16 cellular contexts compared by ENCODE assay signal in the genomic region with DNA sequence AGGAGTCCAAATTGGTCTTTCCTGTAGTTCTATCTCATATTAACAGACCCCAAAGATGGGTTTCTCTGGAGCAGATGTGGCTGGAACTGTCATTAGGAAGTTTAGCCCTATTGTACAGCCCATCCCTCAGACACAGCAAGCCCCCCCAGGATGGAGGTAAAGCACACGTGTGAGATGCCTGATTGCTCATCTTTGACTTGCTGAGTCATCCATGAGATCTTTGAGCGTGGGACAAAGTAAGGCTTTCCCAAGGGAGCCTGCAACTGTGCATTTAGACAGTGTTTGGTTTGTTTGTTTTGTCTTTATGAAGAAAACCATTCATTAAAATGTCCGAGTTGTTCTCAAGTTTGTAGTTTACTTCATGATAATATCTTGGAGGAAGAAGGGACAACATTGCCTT.
DNase-seq lines count a peak whose midpoint lies in the region; ATAC-seq and TF ChIP-seq lines count a peak whose summit lies in the region.
"Had no signal": no experiment of that assay in that cellular context is flagged by ENCODE, and none has a peak within 500 bp of the region (broad histone marks: within the 10 kb centered on the region; RNA-seq: fewer than 3 reads in every experiment).

No MANE protein-coding gene starts in this region.

- TF ChIP-seq POLR2A in IMR-90 (IDR thresholded peaks at IDR 0.05; ENCODE audit: low read depth, low read length), result no peak

- DNase-seq in Daoy (ENCODE audit: low read depth) (peak; percentile 40), IMR-90 (peak; percentile 3), choroid plexus epithelial cell (ENCODE audit: low read depth) (peak; percentile 3), mesenchymal stem cell (peak; percentile 1), T-helper 17 cell (no peak)
- DNase-seq in activated naive CD8-positive, alpha-beta T cell treated with anti-CD3 and anti-CD28 coated beads, Interleukin-2, amount 50 U/mL, for 24 hours, result no peak
- no peak for DNase-seq in naive thymus-derived CD8-positive, alpha-beta T cell
- DNase-seq: CD8-positive, alpha-beta T cell; HFFc6; MM.1S; NCI-H1092 treated with DMSO at 0.1 percent for 48 hours; NCI-H2081 treated with DMSO at 0.1 percent for 48 hours; NCI-H524; Right ventricle myocardium superior; SK-N-SH; T-cell had no signal

- no peaks in the 10 kb centered on the region for H3K4me1 Mint-ChIP-seq in activated naive CD8-positive, alpha-beta T cell treated with anti-CD3 and anti-CD28 coated beads, Interleukin-2, amount 50 U/mL, for 24 hours
- H3K4me1 Mint-ChIP-seq in T-helper 17 cell, result no peaks in the 10 kb centered on the region
- no peaks in the 10 kb centered on the region for H3K4me1 Mint-ChIP-seq in naive thymus-derived CD8-positive, alpha-beta T cell
- H3K4me1 Mint-ChIP-seq: T-cell had no signal

- H3K4me2 ChIP-seq in IMR-90 (ENCODE audit: low read depth, low read length) (no peak overlapping the region), mesenchymal stem cell (ENCODE audit: low read length, poor library complexity, severe bottlenecking) (no peak overlapping the region)
- H3K4me2 ChIP-seq: SK-N-SH had no signal

- dilution Hi-C loops in IMR-90 (cut with HindIII; ENCODE audit: low sequenced_read_pairs, unreplicated experiment), result no loop called here

- H3K27me3 Mint-ChIP-seq in activated naive CD8-positive, alpha-beta T cell treated with anti-CD3 and anti-CD28 coated beads, Interleukin-2, amount 50 U/mL, for 24 hours, result peaks cover 3% of the 10 kb centered on the region
- peaks cover 36% of the 10 kb centered on the region for H3K27me3 Mint-ChIP-seq in T-helper 17 cell
- H3K27me3 Mint-ChIP-seq in naive thymus-derived CD8-positive, alpha-beta T cell, result peaks cover 2 to 26% (median 8%) of the 10 kb centered on the region in 5 donors

- POLR2A ChIA-PET in IMR-90 (lab: Charles Lee; ENCODE audit: unreplicated experiment), result no interaction called here
- POLR2A ChIA-PET in naive thymus-derived CD8-positive, alpha-beta T cell (lab: Charles Lee), result no interaction called here

- no peaks in the 10 kb centered on the region; the same call in 1 of the 2 replicates for H3K27me3 ChIP-seq in IMR-90 (ENCODE audit: control insufficient read depth, insufficient read depth, low read length)
- peaks cover 0 to 21% of the 10 kb centered on the region in 2 experiments for H3K27me3 ChIP-seq in mesenchymal stem cell (ENCODE audit: control insufficient read depth in 1 of 2, insufficient read depth in 1 of 2, low read length in 2 of 2)

- no peaks in the 10 kb centered on the region for H3K9me3 Mint-ChIP-seq in activated naive CD8-positive, alpha-beta T cell treated with anti-CD3 and anti-CD28 coated beads, Interleukin-2, amount 50 U/mL, for 24 hours
- H3K9me3 Mint-ChIP-seq in naive thymus-derived CD8-positive, alpha-beta T cell, result peaks cover 0 to 2% (median 0%) of the 10 kb centered on the region in 9 donors
- H3K9me3 Mint-ChIP-seq: CD8-positive, alpha-beta T cell; T-cell had no signal

- ATAC-seq in IMR-90 (ENCODE audit: low read depth), result no peak
- ATAC-seq in activated naive CD8-positive, alpha-beta T cell treated with anti-CD3 and anti-CD28 coated beads, Interleukin-2, amount 50 U/mL, for 24 hours, result no peak
- ATAC-seq in T-helper 17 cell, result no peak
- ATAC-seq in naive thymus-derived CD8-positive, alpha-beta T cell, result no peak
- ATAC-seq: CD8-positive, alpha-beta T cell; T-cell had no signal

- H2BK5ac ChIP-seq in IMR-90 (ENCODE audit: low read depth, low read length, poor library complexity, severe bottlenecking) (no peak overlapping the region), mesenchymal stem cell (ENCODE audit: low read depth, low read length, poor library complexity, severe bottlenecking) (no peak overlapping the region)

- in situ Hi-C loops in IMR-90 (cut with MboI; ENCODE audit: low sequenced_read_pairs), result no loop called here

- H3K4me3 ChIP-seq in IMR-90 (ENCODE audit: insufficient read depth, low read depth, low read length) (no peak overlapping the region), choroid plexus epithelial cell (ENCODE audit: low read depth, low read length) (no peak overlapping the region), mesenchymal stem cell (ENCODE audit: insufficient read depth in 1 of 2, low read depth in 1 of 2, low read length in 2 of 2) (no peak overlapping the region)

- CTCF ChIA-PET in IMR-90 (lab: Yijun Ruan, JAX), result no interaction called here

- H2AFZ ChIP-seq in IMR-90 (replicated peaks; ENCODE audit: low read length, poor library complexity), result no peak overlapping the region
- no peak overlapping the region for H2AFZ ChIP-seq in mesenchymal stem cell (ENCODE audit: low read depth, low read length)

- H2AK5ac ChIP-seq in IMR-90 (ENCODE audit: low read depth, low read length) (no peak overlapping the region), mesenchymal stem cell (ENCODE audit: low read length, severe bottlenecking) (no peak overlapping the region)

- no peak overlapping the region for H4K5ac ChIP-seq in IMR-90 (ENCODE audit: low read depth, low read length)

- H2BK12ac ChIP-seq in mesenchymal stem cell (ENCODE audit: low read length in 2 of 2), result no peak overlapping the region

- no peaks in the 10 kb centered on the region for H4K20me1 ChIP-seq in IMR-90 (ENCODE audit: insufficient read depth, low read length)

- H3K4me3 Mint-ChIP-seq in activated naive CD8-positive, alpha-beta T cell treated with anti-CD3 and anti-CD28 coated beads, Interleukin-2, amount 50 U/mL, for 24 hours, result no peak overlapping the region
- H3K4me3 Mint-ChIP-seq in T-helper 17 cell, result no peak overlapping the region
- no peak overlapping the region for H3K4me3 Mint-ChIP-seq in naive thymus-derived CD8-positive, alpha-beta T cell
- H3K4me3 Mint-ChIP-seq: CD8-positive, alpha-beta T cell; HFFc6; T-cell had no signal

- H2BK120ac ChIP-seq in IMR-90 (ENCODE audit: low read depth, low read length) (no peak overlapping the region), mesenchymal stem cell (ENCODE audit: low read depth, low read length) (no peak overlapping the region)

- no peaks in the 10 kb centered on the region for H3K36me3 ChIP-seq in IMR-90 (ENCODE audit: control insufficient read depth, insufficient read depth, low read length)
- no peaks in the 10 kb centered on the region for H3K36me3 ChIP-seq in mesenchymal stem cell (ENCODE audit: control insufficient read depth in 1 of 2, insufficient read depth in 2 of 2, low read depth in 1 of 2, low read length in 2 of 2)

- no peaks in the 10 kb centered on the region for H3K9me1 ChIP-seq in IMR-90 (ENCODE audit: insufficient read depth, low read length)

- no peak overlapping the region for H3K27ac ChIP-seq in IMR-90 (ENCODE audit: insufficient read depth, low read length)
- no peak overlapping the region for H3K27ac ChIP-seq in mesenchymal stem cell (ENCODE audit: low read length, poor library complexity, severe bottlenecking)

- WGBS in IMR-90 (ENCODE audit: extremely low coverage in 2 of 2, insufficient read length in 1 of 2), 2 experiments, result no CpG with 5 or more reads among the region's 3 CpGs
- WGBS in mesenchymal stem cell, result 3% methylated on average over 2 of the region's 3 CpGs

- H3K27ac Mint-ChIP-seq in activated naive CD8-positive, alpha-beta T cell treated with anti-CD3 and anti-CD28 coated beads, Interleukin-2, amount 50 U/mL, for 24 hours, result no peak overlapping the region
- no peak overlapping the region for H3K27ac Mint-ChIP-seq in T-helper 17 cell
- no peak overlapping the region for H3K27ac Mint-ChIP-seq in naive thymus-derived CD8-positive, alpha-beta T cell
- H3K27ac Mint-ChIP-seq: CD8-positive, alpha-beta T cell; HFFc6; T-cell had no signal

- H3K79me1 ChIP-seq in IMR-90 (ENCODE audit: low read depth in 1 of 2, low read length in 2 of 2) (no peaks in the 10 kb centered on the region), mesenchymal stem cell (replicated peaks; ENCODE audit: low read length, poor library complexity, severe bottlenecking) (no peaks in the 10 kb centered on the region)

- H3K23ac ChIP-seq in IMR-90 (ENCODE audit: low read depth, low read length) (no peak overlapping the region), mesenchymal stem cell (ENCODE audit: low read length in 2 of 2) (no peak overlapping the region)

- H3K9me3 ChIP-seq in IMR-90 (ENCODE audit: control insufficient read depth, insufficient read depth, low read length), result no peaks in the 10 kb centered on the region
- no peaks in the 10 kb centered on the region for H3K9me3 ChIP-seq in mesenchymal stem cell (ENCODE audit: control insufficient read depth, low read length)
- no peaks in the 10 kb centered on the region for H3K9me3 ChIP-seq in T-helper 17 cell (ENCODE audit: control insufficient read depth, low read length, poor library complexity, severe bottlenecking)
- H3K9me3 ChIP-seq: SK-N-SH had no signal

- no peaks in the 10 kb centered on the region for H3K4me1 ChIP-seq in IMR-90 (ENCODE audit: control insufficient read depth, insufficient read depth, low read length)
- H3K4me1 ChIP-seq in mesenchymal stem cell (ENCODE audit: control insufficient read depth, insufficient read depth, low read depth, low read length), result no peaks in the 10 kb centered on the region

- H2BK15ac ChIP-seq in IMR-90 (ENCODE audit: low read depth, low read length), result no peak overlapping the region
- H2BK15ac ChIP-seq in mesenchymal stem cell (ENCODE audit: low read depth, poor library complexity, severe bottlenecking), result no peak overlapping the region

- TF ChIP-seq RAD21 in IMR-90 (IDR thresholded peaks at IDR 0.05; ENCODE audit: low read length), result no peak

- H3K18ac ChIP-seq in IMR-90 (ENCODE audit: low read depth, low read length) (no peak overlapping the region), mesenchymal stem cell (ENCODE audit: low read depth in 1 of 2, low read length in 2 of 2) (no peak overlapping the region)

- TF ChIP-seq CTCF in IMR-90 (conservative IDR thresholded peaks at IDR 0.05; ENCODE audit: low read depth, low read length), result no peak
- no peak for TF ChIP-seq CTCF in choroid plexus epithelial cell (conservative IDR thresholded peaks at IDR 0.05; ENCODE audit: low read depth, low read length)

- H3K9ac ChIP-seq in IMR-90 (ENCODE audit: low read depth, low read length) (no peak overlapping the region), mesenchymal stem cell (ENCODE audit: low read length) (no peak overlapping the region)
- H3K9ac ChIP-seq: SK-N-SH had no signal

- H3K14ac ChIP-seq in IMR-90 (replicated peaks; ENCODE audit: low read depth, low read length), result no peak overlapping the region
- H3K14ac ChIP-seq in mesenchymal stem cell (ENCODE audit: low read length in 2 of 2), result no peak overlapping the region

- H2AK9ac ChIP-seq in IMR-90 (replicated peaks; ENCODE audit: low read depth, low read length, poor library complexity), result no peak overlapping the region

- H3K36me3 Mint-ChIP-seq in activated naive CD8-positive, alpha-beta T cell treated with anti-CD3 and anti-CD28 coated beads, Interleukin-2, amount 50 U/mL, for 24 hours (ENCODE audit: low read depth), result no peaks in the 10 kb centered on the region
- H3K36me3 Mint-ChIP-seq in T-helper 17 cell (ENCODE audit: low read depth), result no peaks in the 10 kb centered on the region
- no peaks in the 10 kb centered on the region for H3K36me3 Mint-ChIP-seq in naive thymus-derived CD8-positive, alpha-beta T cell
- H3K36me3 Mint-ChIP-seq: CD8-positive, alpha-beta T cell; T-cell had no signal

- H2BK20ac ChIP-seq in IMR-90 (ENCODE audit: low read depth, low read length), result no peak overlapping the region

- intact Hi-C loops in IMR-90 (cut with micrococcal nuclease), result no loop called here

- no peak overlapping the region for H4K8ac ChIP-seq in IMR-90 (ENCODE audit: low read depth in 2 of 2, low read length in 2 of 2)
- no peak overlapping the region for H4K8ac ChIP-seq in mesenchymal stem cell (ENCODE audit: low read length)

- no peak overlapping the region for H3K56ac ChIP-seq in IMR-90 (ENCODE audit: extremely low read depth, insufficient read depth, low read length)

- H4K91ac ChIP-seq in IMR-90 (ENCODE audit: insufficient read depth, low read depth, low read length) (no peak overlapping the region), mesenchymal stem cell (ENCODE audit: low read length) (no peak overlapping the region)

- no TSS peak for BruUV-seq in IMR-90 (replicated peaks; lab: Mats Ljungman, UMichigan)

- no peak overlapping the region for H3K4ac ChIP-seq in IMR-90 (ENCODE audit: low read depth, low read length)
- no peak overlapping the region for H3K4ac ChIP-seq in mesenchymal stem cell (ENCODE audit: low read depth in 1 of 2, low read length in 2 of 2)

Comparison
In these comparisons a context has a peak if more than half of its experiments do, and no peak if none do; other contexts are left out.
1. DNase-seq: peak in Daoy (single experiment), IMR-90 (single experiment), choroid plexus epithelial cell (single experiment) and mesenchymal stem cell (single experiment); none in activated naive CD8-positive, alpha-beta T cell treated with anti-CD3 and anti-CD28 coated beads, Interleukin-2, amount 50 U/mL, for 24 hours (single experiment), T-helper 17 cell (0 of 3) and naive thymus-derived CD8-positive, alpha-beta T cell (0 of 10).